Comparison of ENCODE assay signal across 8 cellular contexts in the genomic region with DNA sequence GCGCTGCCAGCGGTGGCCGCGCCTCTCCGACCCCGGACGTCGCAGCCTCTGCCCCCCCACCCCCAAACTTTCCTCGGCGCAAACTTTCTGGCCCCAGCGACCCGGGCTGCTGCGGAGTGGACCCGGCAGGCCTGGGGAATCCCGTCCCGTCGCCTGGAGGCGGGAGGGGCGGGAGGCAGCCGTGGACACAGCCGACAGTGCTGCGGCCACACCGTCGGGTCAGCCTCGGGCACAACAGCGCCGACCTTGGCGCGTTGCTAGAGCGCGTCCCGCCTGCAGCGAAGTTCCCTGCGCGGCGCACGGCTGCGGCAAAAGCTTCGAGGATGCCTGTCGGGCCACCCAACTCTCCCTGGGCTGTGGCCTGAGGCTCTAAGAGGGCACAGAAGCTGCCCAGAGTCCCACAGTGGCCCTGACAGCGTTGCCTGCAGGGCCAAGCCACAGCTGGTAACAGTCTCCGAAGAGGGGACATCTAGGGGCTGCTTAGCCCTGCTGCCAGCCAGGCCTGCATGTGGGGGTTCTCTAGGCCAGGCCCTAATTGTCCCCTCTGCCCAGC. TPM values are rescaled to one million over a fixed set of nuclear protein-coding genes. Genes with fewer than 3 reads are reported as not detected.
DNase-seq lines count a peak whose midpoint lies in the region; ATAC-seq and TF ChIP-seq lines count a peak whose summit lies in the region.

No MANE protein-coding gene starts in this region.

- H3K27ac ChIP-seq in 22Rv1 = peak overlapping the region; percentile 99
- H3K27ac ChIP-seq in coronary artery = peak overlapping the region; percentile 94
- H3K27ac ChIP-seq in mesenchymal stem cell (ENCODE audit: low read length, poor library complexity, severe bottlenecking) = no peak overlapping the region

- no peak overlapping the region for H3K18ac ChIP-seq in mesenchymal stem cell (ENCODE audit: low read depth in 1 of 2, low read length in 2 of 2)

- no peak overlapping the region for H2BK15ac ChIP-seq in mesenchymal stem cell (ENCODE audit: low read depth, poor library complexity, severe bottlenecking)

- no peak overlapping the region for H2BK120ac ChIP-seq in mesenchymal stem cell (ENCODE audit: low read depth, low read length)

- H3K4ac ChIP-seq in mesenchymal stem cell (ENCODE audit: low read depth in 1 of 2, low read length in 2 of 2) = no peak overlapping the region

- no peak overlapping the region for H3K23ac ChIP-seq in mesenchymal stem cell (ENCODE audit: low read length in 2 of 2)

- no peak overlapping the region for H2BK5ac ChIP-seq in mesenchymal stem cell (ENCODE audit: low read depth, low read length, poor library complexity, severe bottlenecking)

- no peaks in the 10 kb centered on the region for H3K79me1 ChIP-seq in mesenchymal stem cell (replicated peaks; ENCODE audit: low read length, poor library complexity, severe bottlenecking)

- H2BK12ac ChIP-seq in mesenchymal stem cell (ENCODE audit: low read length in 2 of 2) = no peak overlapping the region

- H4K91ac ChIP-seq in mesenchymal stem cell (ENCODE audit: low read length) = no peak overlapping the region

- DNase-seq in HuH-7.5 (ENCODE audit: low spot score) = peak; percentile 91
- no peak for DNase-seq in coronary artery (ENCODE audit: low spot score)
- no peak for DNase-seq in mesenchymal stem cell
- DNase-seq in NCI-H146 treated with DMSO at 0.1 percent for 48 hours (lab: John Stamatoyannopoulos, UW; ENCODE audit: unreplicated experiment) = no peak
- DNase-seq in epidermal melanocyte (ENCODE audit: insufficient read length, low spot score) = no peak
- no peak for DNase-seq in SIG-M5 treated with dmso at 0.1 percent for 504 hours (lab: John Stamatoyannopoulos, UW; ENCODE audit: unreplicated experiment)

- peak overlapping the region; percentile 43 for H3K4me2 ChIP-seq in mesenchymal stem cell (ENCODE audit: low read length, poor library complexity, severe bottlenecking)

- H3K36me3 ChIP-seq in mesenchymal stem cell (ENCODE audit: control insufficient read depth in 1 of 2, insufficient read depth in 2 of 2, low read depth in 1 of 2, low read length in 2 of 2) = peaks cover 11 to 16% of the 10 kb centered on the region in 2 experiments

- TF ChIP-seq CTCF in 22Rv1 (IDR thresholded peaks at IDR 0.05) = peak; percentile 25
- TF ChIP-seq CTCF in coronary artery (IDR thresholded peaks at IDR 0.05) = no peak

- no peak overlapping the region for H2AFZ ChIP-seq in mesenchymal stem cell (ENCODE audit: low read depth, low read length)

- peaks cover 19% of the 10 kb centered on the region for H3K4me1 ChIP-seq in mesenchymal stem cell (ENCODE audit: control insufficient read depth, insufficient read depth, low read depth, low read length)

- H3K9me3 ChIP-seq in mesenchymal stem cell (ENCODE audit: control insufficient read depth, low read length) = no peaks in the 10 kb centered on the region

- peak overlapping the region; percentile 48 for H4K8ac ChIP-seq in mesenchymal stem cell (ENCODE audit: low read length)

- peak overlapping the region; percentile 95 for H3K9ac ChIP-seq in mesenchymal stem cell (ENCODE audit: low read length)

- H3K14ac ChIP-seq in mesenchymal stem cell (ENCODE audit: low read length in 2 of 2) = no peak overlapping the region

- peak overlapping the region; percentile 99 for H3K4me3 ChIP-seq in coronary artery
- H3K4me3 ChIP-seq in mesenchymal stem cell (ENCODE audit: insufficient read depth in 1 of 2, low read depth in 1 of 2, low read length in 2 of 2) = peak overlapping the region; percentile 66 to 91

- H3K27me3 ChIP-seq in mesenchymal stem cell (ENCODE audit: control insufficient read depth in 1 of 2, insufficient read depth in 1 of 2, low read length in 2 of 2) = peaks cover 0 to 32% of the 10 kb centered on the region in 2 experiments

- no peak for ATAC-seq in GM18858 (IDR thresholded peaks at IDR 0.05; ENCODE audit: unreplicated experiment)

- WGBS in mesenchymal stem cell = 11% methylated on average over 32 of the region's 42 CpGs

- H2AK5ac ChIP-seq in mesenchymal stem cell (ENCODE audit: low read length, severe bottlenecking) = no peak overlapping the region

RNA-seq across cellular contexts. Expression of a gene that starts 1.3 kb away (rescaled TPM):
- 4.6 TPM for polyA plus RNA-seq in mesenchymal stem cell (2013, experiment 1 of 2)
- polyA plus RNA-seq in mesenchymal stem cell (2013, experiment 2 of 2) = 4.6 TPM

RNA-seq across cellular contexts. Expression of a gene that starts 27.2 kb away (rescaled TPM):
- 0.01 TPM for polyA plus RNA-seq in mesenchymal stem cell (2013, experiment 1 of 2)
- polyA plus RNA-seq in mesenchymal stem cell (2013, experiment 2 of 2) = not detected

RNA-seq across cellular contexts. Expression of a gene that starts 39.6 kb away (rescaled TPM):
- 47.1 TPM for polyA plus RNA-seq in mesenchymal stem cell (2013, experiment 1 of 2)
- polyA plus RNA-seq in mesenchymal stem cell (2013, experiment 2 of 2) = 47.3 TPM

RNA-seq across cellular contexts. Expression of a gene that starts 51.0 kb away (rescaled TPM):
- 112 TPM for polyA plus RNA-seq in mesenchymal stem cell (2013, experiment 1 of 2)
- 113 TPM for polyA plus RNA-seq in mesenchymal stem cell (2013, experiment 2 of 2)

RNA-seq across cellular contexts. Expression of a gene that starts 58.2 kb away (rescaled TPM):
- 1,694 TPM for polyA plus RNA-seq in mesenchymal stem cell (2013, experiment 1 of 2)
- 1,663 TPM for polyA plus RNA-seq in mesenchymal stem cell (2013, experiment 2 of 2)
